Comparison of ENCODE assay signal across 18 cellular contexts in genomic region chr10:70317272-70317942, GRCh38. TPM values are rescaled to one million over a fixed set of nuclear protein-coding genes. Genes with fewer than 3 reads are reported as not detected.
"Had no signal": no experiment of that assay in that cellular context is flagged by ENCODE, and none has a peak within 500 bp of the region (broad histone marks: within the 10 kb centered on the region; RNA-seq: fewer than 3 reads in every experiment).

No MANE protein-coding gene starts in this region.

- H3K4me3 Mint-ChIP-seq: activated CD8-positive, alpha-beta memory T cell treated with anti-CD3 and anti-CD28 coated beads, Interleukin-2, amount 10 ng/mL, durations not matched to agents 7 days and 5 days; activated naive CD8-positive, alpha-beta T cell; activated T-cell treated with anti-CD3 and anti-CD28 coated beads, Interleukin-2, amount 50 U/mL, for 4 hours had no signal

- H3K36me3 Mint-ChIP-seq: activated CD8-positive, alpha-beta memory T cell treated with anti-CD3 and anti-CD28 coated beads, Interleukin-2, amount 10 ng/mL, durations not matched to agents 7 days and 5 days had no signal

- ATAC-seq: activated CD4-positive, CD25-positive, alpha-beta regulatory T cell treated with anti-CD3 and anti-CD28 coated beads, Interleukin-2, amount 50 U/mL, for 24 hours; activated CD8-positive, alpha-beta memory T cell treated with anti-CD3 and anti-CD28 coated beads, Interleukin-2, amount 10 ng/mL, durations not matched to agents 7 days and 5 days; activated T-cell treated with anti-CD3 and anti-CD28 coated beads, Interleukin-2, amount 50 U/mL, for 4 hours; lower lobe of right lung had no signal

- H3K9me3 ChIP-seq: lower lobe of right lung, neutrophil, tibial artery, vagina had no signal

- H3K27me3 ChIP-seq: brain microvascular endothelial cell, neutrophil, tibial artery, vagina had no signal

- H3K27ac Mint-ChIP-seq: activated CD8-positive, alpha-beta memory T cell treated with anti-CD3 and anti-CD28 coated beads, Interleukin-2, amount 10 ng/mL, durations not matched to agents 7 days and 5 days; activated naive CD8-positive, alpha-beta T cell had no signal

- H3K9me3 Mint-ChIP-seq: activated T-cell treated with anti-CD3 and anti-CD28 coated beads, Interleukin-2, amount 50 U/mL, for 4 hours had no signal

- H3K4me3 ChIP-seq: lower lobe of right lung, skin epidermis, tibial artery, vagina had no signal

- H3K27ac ChIP-seq: brain microvascular endothelial cell, lower lobe of right lung, neutrophil, skin epidermis, tibial artery, vagina had no signal

- H3K36me3 ChIP-seq: brain microvascular endothelial cell, lower lobe of right lung, neutrophil, tibial artery, vagina had no signal

- H3K27me3 Mint-ChIP-seq: activated CD8-positive, alpha-beta memory T cell treated with anti-CD3 and anti-CD28 coated beads, Interleukin-2, amount 10 ng/mL, durations not matched to agents 7 days and 5 days; activated naive CD8-positive, alpha-beta T cell had no signal

- DNase-seq: activated CD8-positive, alpha-beta memory T cell treated with anti-CD3 and anti-CD28 coated beads, Interleukin-2, amount 10 ng/mL, durations not matched to agents 7 days and 5 days; activated gamma-delta T cell; activated T-cell treated with anti-CD3 and anti-CD28 coated beads, Interleukin-2, amount 50 U/mL, for 4 hours; amygdala; brain microvascular endothelial cell; dermis blood vessel endothelial cell; hippocampal formation; kidney glomerular epithelial cell; lower lobe of right lung; midbrain; tibial artery had no signal

RNA-seq across cellular contexts. Expression of gene NPFFR1, which starts 33.6 kb away (rescaled TPM):
- total RNA-seq: activated CD8-positive, alpha-beta memory T cell treated with anti-CD3 and anti-CD28 coated beads, Interleukin-2, amount 10 ng/mL, durations not matched to agents 7 days and 5 days; activated T-cell treated with anti-CD3 and anti-CD28 coated beads, Interleukin-2, amount 50 U/mL, for 4 hours; dermis blood vessel endothelial cell; epithelial cell of proximal tubule; glomerular endothelial cell; vagina had no signal
